21 cellular contexts compared by ENCODE assay signal in genomic region chr1:229205854-229206253, GRCh38.
A peak's percentile ranks its signal among the peaks of the same experiment; 100 is the strongest.
DNase-seq lines count a peak whose midpoint lies in the region; TF ChIP-seq lines count a peak whose summit lies in the region.
"Had no signal": no experiment of that assay in that cellular context is flagged by ENCODE, and none has a peak within 500 bp of the region (broad histone marks: within the 10 kb centered on the region; RNA-seq: fewer than 3 reads in every experiment).

No MANE protein-coding gene starts in this region.

- no peaks in the 10 kb centered on the region for H3K36me3 ChIP-seq in mesodermal cell (ENCODE audit: control insufficient read depth, insufficient read depth, low read length)
- H3K36me3 ChIP-seq in tibial artery, result no peaks in the 10 kb centered on the region
- H3K36me3 ChIP-seq: cardiac muscle cell, heart right ventricle, tibial nerve had no signal

- DNase-seq in NCI-H2171 treated with DMSO at 0.1 percent for 48 hours (lab: John Stamatoyannopoulos, UW) (peak; percentile 19), NCI-H2171 (lab: John Stamatoyannopoulos, UW) (no peak), NCI-H82 (lab: John Stamatoyannopoulos, UW) (peak; percentile 89), tibial artery (no peak), NCI-H1417 treated with DMSO at 0.1 percent for 48 hours (lab: John Stamatoyannopoulos, UW) (no peak), posterior vena cava (ENCODE audit: low spot score) (no peak)
- no peak for DNase-seq in stimulated activated CD4-positive, alpha-beta T cell treated with anti-CD3 and anti-CD28 coated beads, Interleukin-12 subunit alpha, Interleukin-12 subunit beta, amount 100 ng/mL, for 4 hours
- DNase-seq: activated naive CD8-positive, alpha-beta T cell treated with anti-CD3 and anti-CD28 coated beads for 36 hours; activated T-cell treated with anti-CD3 and anti-CD28 coated beads, Interleukin-2, amount 50 U/mL, for 48 hours; DMS53; heart right ventricle; islet precursor cell; stimulated activated CD4-positive, alpha-beta T cell treated with anti-CD3 and anti-CD28 coated beads, Interleukin-4, amount 100 ng/mL, for 4 hours; stimulated activated CD8-positive, alpha-beta memory T cell treated with anti-CD3 and anti-CD28 coated beads, Interleukin-4, amount 100 ng/mL, for 48 hours; T-helper 1 cell had no signal

- no peak overlapping the region for H3K4me3 ChIP-seq in mesodermal cell (ENCODE audit: extremely low read depth, insufficient read depth, low read length, poor library complexity, severe bottlenecking)
- H3K4me3 ChIP-seq in tibial artery, result no peak overlapping the region
- H3K4me3 ChIP-seq: cardiac muscle cell, heart right ventricle, skin epidermis, tibial nerve had no signal

- H3K9me3 ChIP-seq in mesodermal cell (ENCODE audit: control insufficient read depth, low read length) (no peaks in the 10 kb centered on the region), tibial artery (no peaks in the 10 kb centered on the region)
- H3K9me3 ChIP-seq: heart right ventricle, tibial nerve had no signal

- H3K27me3 ChIP-seq in tibial artery, result no peaks in the 10 kb centered on the region
- H3K27me3 ChIP-seq: cardiac muscle cell, heart right ventricle, tibial nerve had no signal

- 93 to 96% methylated on average over 5 to 8 of the region's 8 CpGs for WGBS in mesodermal cell (ENCODE audit: insufficient coverage in 2 of 2), 2 experiments

- no peak for TF ChIP-seq CTCF in tibial artery (IDR thresholded peaks at IDR 0.05)

- H3K27ac ChIP-seq in mesodermal cell (ENCODE audit: low read depth, low read length, severe bottlenecking) (peak overlapping the region; percentile 76), tibial artery (peak overlapping the region; percentile 59 to 66)
- H3K27ac ChIP-seq: HL-60, RWPE1 had no signal

- H3K4me1 ChIP-seq in mesodermal cell (ENCODE audit: control insufficient read depth, insufficient read depth, low read length, poor library complexity, severe bottlenecking) (peaks cover 28% of the 10 kb centered on the region), tibial artery (peaks cover 0 to 21% (median 17%) of the 10 kb centered on the region in 4 donors)

- intact Hi-C loops in tibial artery (cut with DNase I; ENCODE audit: low total_unique reads), result no loop called here
- intact Hi-C loops in posterior vena cava (cut with DNase I), result loop anchor here in 1 of 2 donors (2.0 kb wide), 1 partner anchor 35 kb away; no protein-coding TSS in a partner anchor

Comparison
In these comparisons a context has a peak if more than half of its experiments do, and no peak if none do; other contexts are left out.
1. DNase-seq: peak in NCI-H2171 treated with DMSO at 0.1 percent for 48 hours (single experiment) and NCI-H82 (single experiment); none in NCI-H2171 (single experiment), tibial artery (0 of 2), stimulated activated CD4-positive, alpha-beta T cell treated with anti-CD3 and anti-CD28 coated beads, Interleukin-12 subunit alpha, Interleukin-12 subunit beta, amount 100 ng/mL, for 4 hours (single experiment), NCI-H1417 treated with DMSO at 0.1 percent for 48 hours (single experiment) and posterior vena cava (single experiment).